ENCODE assay signal across 18 cellular contexts in the genomic region with DNA sequence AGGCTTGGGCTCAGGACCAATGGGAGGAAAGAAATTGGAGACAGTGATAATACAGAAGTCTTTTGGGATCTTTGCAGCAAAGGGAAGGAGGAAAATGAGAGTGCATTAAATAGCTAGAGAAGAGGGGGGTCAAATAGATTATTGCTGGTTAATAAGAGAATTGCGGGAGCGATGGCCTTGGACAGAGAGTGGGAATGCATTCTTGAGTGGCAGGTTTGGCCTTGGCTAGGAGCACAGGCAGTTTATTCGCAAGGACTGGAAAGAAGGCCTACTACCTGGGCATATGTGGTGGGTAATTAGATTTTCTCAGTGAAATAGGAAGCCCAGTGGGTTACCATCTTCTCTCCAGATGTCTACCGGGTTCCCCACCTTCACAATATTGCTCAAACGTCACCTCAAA. TPM values are rescaled to one million over a fixed set of nuclear protein-coding genes. Genes with fewer than 3 reads are reported as not detected.
DNase-seq lines count a peak whose midpoint lies in the region; ATAC-seq and TF ChIP-seq lines count a peak whose summit lies in the region.
"Had no signal": no experiment of that assay in that cellular context is flagged by ENCODE, and none has a peak within 500 bp of the region (broad histone marks: within the 10 kb centered on the region; RNA-seq: fewer than 3 reads in every experiment).

No MANE protein-coding gene starts in this region.

- no peak overlapping the region for H3K4me3 Mint-ChIP-seq in memory B cell
- H3K4me3 Mint-ChIP-seq in type B pancreatic cell = peak overlapping the region; percentile 33
- H3K4me3 Mint-ChIP-seq: CD14-positive monocyte; CD8-positive, alpha-beta T cell had no signal

- no peak overlapping the region for H3K4me3 ChIP-seq in BLaER1 treated with 17β-estradiol and CSF1 and Interleukin-3, amounts not matched to agents 10 nM and 100 nM
- no peak overlapping the region for H3K4me3 ChIP-seq in OCI-LY7 (ENCODE audit: low read depth, low read length, poor library complexity, severe bottlenecking)
- H3K4me3 ChIP-seq: GM23248 had no signal

- BruUV-seq in OCI-LY7 (replicated peaks; lab: Mats Ljungman, UMichigan) = no TSS peak

- H2AFZ ChIP-seq in OCI-LY7 (ENCODE audit: low read length) = peak overlapping the region; percentile 65; the same call in 1 of the 2 replicates
- H2AFZ ChIP-seq: GM23248 had no signal

- no peaks in the 10 kb centered on the region for H3K36me3 ChIP-seq in BLaER1 treated with 17β-estradiol and CSF1 and Interleukin-3, amounts not matched to agents 10 nM and 100 nM
- H3K36me3 ChIP-seq in OCI-LY7 (ENCODE audit: insufficient read depth, low read length) = no peaks in the 10 kb centered on the region
- H3K36me3 ChIP-seq: BE2C had no signal

- DNase-seq in OCI-LY7 (ENCODE audit: low spot score) (no peak), memory B cell (ENCODE audit: low spot score in 2 of 2) (no peak), type B pancreatic cell (ENCODE audit: extremely low spot score, unreplicated experiment) (no peak), NOMO-1 treated with DMSO at 0.1 percent for 48 hours (lab: John Stamatoyannopoulos, UW; ENCODE audit: unreplicated experiment) (no peak)
- DNase-seq in stimulated activated CD4-positive, alpha-beta T cell treated with anti-CD3 and anti-CD28 coated beads, Interleukin-15, amount 100 ng/mL, for 24 hours = no peak
- DNase-seq: BE2C; Calu3; CD8-positive, alpha-beta T cell; DMS 273 treated with DMSO at 0.1 percent for 48 hours; DMS53; DND-41; EL; GM23248; HCEC 1CT had no signal

- H3K27ac Mint-ChIP-seq in memory B cell (peak overlapping the region; percentile 80), type B pancreatic cell (peak overlapping the region; percentile 25)
- H3K27ac Mint-ChIP-seq: CD8-positive, alpha-beta T cell had no signal

- H3K4me1 Mint-ChIP-seq in memory B cell (peaks cover 16% of the 10 kb centered on the region), type B pancreatic cell (ENCODE audit: unreplicated experiment) (peaks cover 17% of the 10 kb centered on the region)

- H3K9ac ChIP-seq in BLaER1 treated with 17β-estradiol and CSF1 and Interleukin-3, amounts not matched to agents 10 nM and 100 nM = no peak overlapping the region
- H3K9ac ChIP-seq: GM23248 had no signal

- H3K27me3 ChIP-seq in BLaER1 treated with 17β-estradiol and CSF1 and Interleukin-3, amounts not matched to agents 10 nM and 100 nM = no peaks in the 10 kb centered on the region
- H3K27me3 ChIP-seq: BE2C had no signal

- peaks cover 9 to 62% (median 43%) of the 10 kb centered on the region in 10 experiments for H3K4me1 ChIP-seq in BLaER1 treated with 17β-estradiol and CSF1 and Interleukin-3, amounts not matched to agents 10 nM and 100 nM
- peaks cover 40% of the 10 kb centered on the region for H3K4me1 ChIP-seq in OCI-LY7 (ENCODE audit: insufficient read depth, low read length, poor library complexity, severe bottlenecking)
- H3K4me1 ChIP-seq: BE2C had no signal

- intact Hi-C loops in OCI-LY7 (cut with micrococcal nuclease; ENCODE audit: unreplicated experiment) = no loop called here

- POLR2A ChIA-PET in OCI-LY7 (lab: Charles Lee) = no interaction called here

- no peaks in the 10 kb centered on the region for H3K9me2 ChIP-seq in OCI-LY7 (ENCODE audit: insufficient read depth, low read length)

- H3K4me2 ChIP-seq in BLaER1 treated with 17β-estradiol and CSF1 and Interleukin-3, amounts not matched to agents 10 nM and 100 nM = peak overlapping the region in 10 of 11 experiments; percentile 38 to 88 (median 78); a peak in 19 of 22 replicates
- H3K4me2 ChIP-seq in OCI-LY7 (ENCODE audit: low read length) = peak overlapping the region; percentile 50

- no peaks in the 10 kb centered on the region for H3K9me3 ChIP-seq in BLaER1 treated with 17β-estradiol and CSF1 and Interleukin-3, amounts not matched to agents 10 nM and 100 nM (replicated peaks in 1 of 11)
- no peaks in the 10 kb centered on the region for H3K9me3 ChIP-seq in OCI-LY7 (ENCODE audit: low read length)
- H3K9me3 ChIP-seq: BE2C had no signal

- ATAC-seq in memory B cell (ENCODE audit: low read depth) (no peak), HG02642 (IDR thresholded peaks at IDR 0.05; ENCODE audit: poor library complexity, unreplicated experiment) (no peak)
- ATAC-seq: CD8-positive, alpha-beta T cell had no signal

- H3K9me3 Mint-ChIP-seq in memory B cell = no peaks in the 10 kb centered on the region
- H3K9me3 Mint-ChIP-seq in type B pancreatic cell = no peaks in the 10 kb centered on the region
- H3K9me3 Mint-ChIP-seq: CD14-positive monocyte; CD8-positive, alpha-beta T cell had no signal

- CTCF ChIA-PET in OCI-LY7 (lab: Charles Lee; ENCODE audit: unreplicated experiment) = no interaction called here

- no peaks in the 10 kb centered on the region for H3K27me3 Mint-ChIP-seq in memory B cell
- H3K27me3 Mint-ChIP-seq in type B pancreatic cell = peaks cover 2% of the 10 kb centered on the region

- H3K36me3 Mint-ChIP-seq in memory B cell = no peaks in the 10 kb centered on the region
- H3K36me3 Mint-ChIP-seq in type B pancreatic cell = no peaks in the 10 kb centered on the region
- H3K36me3 Mint-ChIP-seq: CD14-positive monocyte had no signal

- peaks cover 10% of the 10 kb centered on the region for H3K79me2 ChIP-seq in OCI-LY7 (ENCODE audit: insufficient read depth, low read depth, low read length)

- peaks cover 0 to 10% (median 0%) of the 10 kb centered on the region in 11 experiments; a peak in 4 of 22 replicates for H4K20me1 ChIP-seq in BLaER1 treated with 17β-estradiol and CSF1 and Interleukin-3, amounts not matched to agents 10 nM and 100 nM
- no peaks in the 10 kb centered on the region for H4K20me1 ChIP-seq in OCI-LY7 (ENCODE audit: insufficient read depth, low read length)

- peak overlapping the region in 2 of 11 experiments; percentile 26 to 30; a peak in 3 of 22 replicates for H3K27ac ChIP-seq in BLaER1 treated with 17β-estradiol and CSF1 and Interleukin-3, amounts not matched to agents 10 nM and 100 nM
- peak overlapping the region; percentile 66 for H3K27ac ChIP-seq in OCI-LY7 (ENCODE audit: low read depth, low read length, poor library complexity, severe bottlenecking)
- H3K27ac ChIP-seq: GM23248, HL-60 had no signal

- TF ChIP-seq CTCF in OCI-LY7 (conservative IDR thresholded peaks at IDR 0.05; ENCODE audit: low read length) (no peak), type B pancreatic cell (conservative IDR thresholded peaks at IDR 0.05) (no peak)

RNA-seq across cellular contexts. Expression of a gene that starts 3.5 kb away (rescaled TPM):
- 29.8 and 44.4 TPM in 2 replicates for total RNA-seq in OCI-LY7 (2014; rRNA removed; shearing (Covaris generic))
- total RNA-seq in OCI-LY7 (2022) = 71.6 and 72.4 TPM in 2 replicates
- 35.5 and 50.6 TPM in 2 replicates for total RNA-seq in type B pancreatic cell (ENCODE audit: low replicate concordance)

RNA-seq across cellular contexts. Expression of a gene that starts 10.8 kb away (rescaled TPM):
- 109 and 115 TPM in 2 replicates for total RNA-seq in OCI-LY7 (2014; rRNA removed; shearing (Covaris generic))
- total RNA-seq in OCI-LY7 (2022) = 110 and 122 TPM in 2 replicates
- 8.6 and 20.2 TPM in 2 replicates for total RNA-seq in type B pancreatic cell (ENCODE audit: low replicate concordance)

RNA-seq across cellular contexts. Expression of a gene that starts 30.6 kb away (rescaled TPM):
- 4.9 TPM in 2 replicates for total RNA-seq in OCI-LY7 (2014; rRNA removed; shearing (Covaris generic))
- 3.5 and 5.1 TPM in 2 replicates for total RNA-seq in OCI-LY7 (2022)
- total RNA-seq in type B pancreatic cell (ENCODE audit: low replicate concordance) = 20.1 and 47.7 TPM in 2 replicates
- total RNA-seq: GM23248 had no signal

RNA-seq across cellular contexts. Expression of a gene that starts 35.5 kb away (rescaled TPM):
- total RNA-seq in OCI-LY7 (2014; rRNA removed; shearing (Covaris generic)) = 247 and 261 TPM in 2 replicates
- 535 TPM in 2 replicates for total RNA-seq in OCI-LY7 (2022)
- total RNA-seq in type B pancreatic cell (ENCODE audit: low replicate concordance) = 315 and 450 TPM in 2 replicates

RNA-seq across cellular contexts. Expression of a gene that starts 54.1 kb away (rescaled TPM):
- 2.2 and 10.1 TPM in 2 replicates for total RNA-seq in OCI-LY7 (2014; rRNA removed; shearing (Covaris generic))
- total RNA-seq in OCI-LY7 (2022) = 2.2 and 2.4 TPM in 2 replicates
- total RNA-seq in type B pancreatic cell (ENCODE audit: low replicate concordance) = 2.0 and 239 TPM in 2 replicates
- total RNA-seq: GM23248 had no signal
